In genomic region chr6:25404693-25405169, GRCh38 we compare ENCODE assay signal across 9 cellular contexts.
DNase-seq lines count a peak whose midpoint lies in the region; ATAC-seq, FAIRE-seq and TF ChIP-seq lines count a peak whose summit lies in the region.
"Had no signal": no experiment of that assay in that cellular context is flagged by ENCODE, and none has a peak within 500 bp of the region (broad histone marks: within the 10 kb centered on the region; RNA-seq: fewer than 3 reads in every experiment).

No MANE protein-coding gene starts in this region.

- no peaks in the 10 kb centered on the region for H3K27me3 Mint-ChIP-seq in activated T-helper 17 cell treated with anti-CD3 and anti-CD28 coated beads, Interleukin-2, amount 50 U/mL, for 72 hours

- no peaks in the 10 kb centered on the region for H3K9me3 Mint-ChIP-seq in activated T-helper 17 cell treated with anti-CD3 and anti-CD28 coated beads, Interleukin-2, amount 50 U/mL, for 72 hours

- peaks cover 13% of the 10 kb centered on the region for H3K4me1 Mint-ChIP-seq in activated T-helper 17 cell treated with anti-CD3 and anti-CD28 coated beads, Interleukin-2, amount 50 U/mL, for 72 hours

- H3K36me3 Mint-ChIP-seq in activated T-helper 17 cell treated with anti-CD3 and anti-CD28 coated beads, Interleukin-2, amount 50 U/mL, for 72 hours (ENCODE audit: low read depth): no peaks in the 10 kb centered on the region

- no peak overlapping the region for H3K27ac Mint-ChIP-seq in activated T-helper 17 cell treated with anti-CD3 and anti-CD28 coated beads, Interleukin-2, amount 50 U/mL, for 72 hours

- TF ChIP-seq POLR2A in GM12891 (IDR thresholded peaks at IDR 0.05; ENCODE audit: low read depth, low read length): no peak

- no peaks in the 10 kb centered on the region for H3K27me3 ChIP-seq in rectal smooth muscle tissue (ENCODE audit: control insufficient read depth, insufficient read depth, low read length)
- H3K27me3 ChIP-seq: cardiac muscle cell had no signal

- no peaks in the 10 kb centered on the region for H3K36me3 ChIP-seq in rectal smooth muscle tissue (ENCODE audit: control insufficient read depth, insufficient read depth, low read length)
- H3K36me3 ChIP-seq: cardiac muscle cell had no signal

- no peak overlapping the region for H3K27ac ChIP-seq in rectal smooth muscle tissue (ENCODE audit: low read depth, low read length)
- H3K27ac ChIP-seq in coronary artery: no peak overlapping the region
- H3K27ac ChIP-seq: cardiac muscle cell had no signal

- H3K4me3 Mint-ChIP-seq in activated T-helper 17 cell treated with anti-CD3 and anti-CD28 coated beads, Interleukin-2, amount 50 U/mL, for 72 hours: no peak overlapping the region

- FAIRE-seq in GM12891 (lab: Jason Lieb, UNC): peak; percentile 82

- DNase-seq in GM12891 (ENCODE audit: insufficient read length, low spot score) (no peak), Kasumi-1 (lab: John Stamatoyannopoulos, UW) (peak; percentile 34 to 44), NCI-H526 (lab: John Stamatoyannopoulos, UW) (no peak), NCI-H146 (lab: John Stamatoyannopoulos, UW) (no peak), coronary artery (ENCODE audit: low spot score) (no peak)

- no peaks in the 10 kb centered on the region for H3K4me1 ChIP-seq in rectal smooth muscle tissue (ENCODE audit: control insufficient read depth, insufficient read depth, low read length)

- ATAC-seq in GM21717 (IDR thresholded peaks at IDR 0.05; ENCODE audit: unreplicated experiment): peak; percentile 96
- ATAC-seq in activated T-helper 17 cell treated with anti-CD3 and anti-CD28 coated beads, Interleukin-2, amount 50 U/mL, for 72 hours (replicated peaks): peak; percentile 99

- no peak overlapping the region for H3K9ac ChIP-seq in rectal smooth muscle tissue (ENCODE audit: low read length)

- peak overlapping the region; percentile 45 for H3K4me3 ChIP-seq in rectal smooth muscle tissue (ENCODE audit: low read length)
- H3K4me3 ChIP-seq in coronary artery: no peak overlapping the region
- H3K4me3 ChIP-seq: cardiac muscle cell had no signal

- no peak for TF ChIP-seq CTCF in coronary artery (IDR thresholded peaks at IDR 0.05)

TF ChIP-seq in GM12891, 5 proteins besides CTCF, POLR2A, EP300 and RAD21:
- TF ChIP-seq POU2F2 (IDR thresholded peaks at IDR 0.05; ENCODE audit: low read depth, low read length) (no peak), SPI1 (IDR thresholded peaks at IDR 0.05; ENCODE audit: low read depth, low read length) (peak; percentile 92), POLR2AphosphoS5 (IDR thresholded peaks at IDR 0.05; ENCODE audit: low read depth, low read length) (no peak), TAF1 (IDR thresholded peaks at IDR 0.05; ENCODE audit: low read depth, low read length) (no peak), PAX5 (IDR thresholded peaks at IDR 0.05; ENCODE audit: insufficient read depth, low read length, severe bottlenecking) (no peak)
TF ChIP-seq in GM12891: peak in this region for 1.

Comparison
In these comparisons a context has a peak if more than half of its experiments do, and no peak if none do; other contexts are left out.
1. DNase-seq: peak in Kasumi-1 (2 of 2); none in GM12891 (single experiment), NCI-H526 (0 of 2), NCI-H146 (single experiment) and coronary artery (single experiment).